ENCODE assay signal across 14 cellular contexts in the genomic region with DNA sequence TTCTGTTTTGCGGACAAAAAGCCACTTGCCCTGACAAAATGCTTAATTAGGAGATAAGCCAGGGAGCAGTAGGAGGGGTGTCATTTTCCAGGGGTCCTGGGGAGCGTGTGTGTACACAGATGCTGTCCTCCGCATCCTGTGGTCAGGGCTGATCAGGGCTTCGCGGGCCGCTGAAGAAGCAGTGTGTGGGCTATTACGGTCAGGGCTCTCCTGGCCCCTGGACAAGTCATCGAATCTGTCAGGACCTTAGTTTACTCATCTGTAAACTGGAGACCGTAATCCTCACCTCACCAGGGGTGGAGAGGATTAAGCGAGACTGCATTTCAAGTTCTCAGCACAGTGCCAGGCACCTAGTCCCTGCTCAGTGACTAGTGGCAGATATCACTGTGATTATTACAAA. TPM values are rescaled to one million over a fixed set of nuclear protein-coding genes. Genes with fewer than 3 reads are reported as not detected.
DNase-seq lines count a peak whose midpoint lies in the region; ATAC-seq and TF ChIP-seq lines count a peak whose summit lies in the region.
"Had no signal": no experiment of that assay in that cellular context is flagged by ENCODE, and none has a peak within 500 bp of the region (broad histone marks: within the 10 kb centered on the region; RNA-seq: fewer than 3 reads in every experiment).

No MANE protein-coding gene starts in this region.

- H3K27me3 ChIP-seq in HUES48 (ENCODE audit: control insufficient read depth, insufficient read depth, low read length), result peaks cover 32% of the 10 kb centered on the region
- H3K27me3 ChIP-seq in lung (ENCODE audit: control insufficient read depth, insufficient read depth), result no peaks in the 10 kb centered on the region

- no peak for ATAC-seq in activated CD8-positive, alpha-beta memory T cell treated with anti-CD3 and anti-CD28 coated beads, Interleukin-2, amount 10 ng/mL, durations not matched to agents 7 days and 5 days
- no peak for ATAC-seq in lung (ENCODE audit: insufficient read depth, low FRiP score)

- H3K36me3 ChIP-seq in HUES48 (ENCODE audit: control insufficient read depth, insufficient read depth, low read length) (no peaks in the 10 kb centered on the region), lung (ENCODE audit: control insufficient read depth in 2 of 2, insufficient read depth in 2 of 2, low read length in 2 of 2) (no peaks in the 10 kb centered on the region)
- H3K36me3 ChIP-seq: BLaER1 treated with 17β-estradiol and CSF1 and Interleukin-3, amounts not matched to agents 10 nM and 100 nM had no signal

- H3K36me3 Mint-ChIP-seq in activated CD8-positive, alpha-beta memory T cell treated with anti-CD3 and anti-CD28 coated beads, Interleukin-2, amount 10 ng/mL, durations not matched to agents 7 days and 5 days, result no peaks in the 10 kb centered on the region
- H3K36me3 Mint-ChIP-seq in type B pancreatic cell, result no peaks in the 10 kb centered on the region
- H3K36me3 Mint-ChIP-seq: CD4-positive, CD25-positive, alpha-beta regulatory T cell had no signal

- 87 to 93% methylated on average over 10 of the region's 10 CpGs for WGBS in lung, 2 donors

- peaks cover 50% of the 10 kb centered on the region for H3K27me3 Mint-ChIP-seq in activated CD8-positive, alpha-beta memory T cell treated with anti-CD3 and anti-CD28 coated beads, Interleukin-2, amount 10 ng/mL, durations not matched to agents 7 days and 5 days
- H3K27me3 Mint-ChIP-seq in type B pancreatic cell, result peaks cover 3% of the 10 kb centered on the region

- H3K4me3 ChIP-seq in HUES48 (ENCODE audit: low read depth, low read length) (no peak overlapping the region), lung (no peak overlapping the region)
- H3K4me3 ChIP-seq: BLaER1 treated with 17β-estradiol and CSF1 and Interleukin-3, amounts not matched to agents 10 nM and 100 nM had no signal

- H3K9me3 Mint-ChIP-seq in activated CD8-positive, alpha-beta memory T cell treated with anti-CD3 and anti-CD28 coated beads, Interleukin-2, amount 10 ng/mL, durations not matched to agents 7 days and 5 days (ENCODE audit: low read depth), result no peaks in the 10 kb centered on the region
- no peaks in the 10 kb centered on the region for H3K9me3 Mint-ChIP-seq in type B pancreatic cell
- H3K9me3 Mint-ChIP-seq: CD4-positive, CD25-positive, alpha-beta regulatory T cell; HFFc6 had no signal

- CTCF ChIA-PET in activated CD8-positive, alpha-beta memory T cell treated with anti-CD3 and anti-CD28 coated beads, Interleukin-2, amount 10 ng/mL, durations not matched to agents 7 days and 5 days (lab: Charles Lee), result interaction anchor here (0.9 kb wide), 1 partner anchor 30 kb away, joined by 3 read pairs; no protein-coding TSS in a partner anchor

- H3K9me3 ChIP-seq in HUES48 (ENCODE audit: control insufficient read depth, insufficient read depth, low read length) (no peaks in the 10 kb centered on the region), lung (ENCODE audit: control insufficient read depth in 2 of 2, insufficient read depth in 1 of 2, low read length in 1 of 2) (peaks cover 0 to 2% of the 10 kb centered on the region in 2 donors)
- H3K9me3 ChIP-seq: BLaER1 treated with 17β-estradiol and CSF1 and Interleukin-3, amounts not matched to agents 10 nM and 100 nM had no signal

- H3K27ac ChIP-seq in HUES48 (ENCODE audit: low read depth, low read length), result peak overlapping the region; percentile 22
- H3K27ac ChIP-seq in lung (ENCODE audit: low read depth in 1 of 2, low read length in 1 of 2), result no peak overlapping the region
- H3K27ac ChIP-seq: BLaER1 treated with 17β-estradiol and CSF1 and Interleukin-3, amounts not matched to agents 10 nM and 100 nM; HL-60 had no signal

- no peak overlapping the region for H3K4me3 Mint-ChIP-seq in activated CD8-positive, alpha-beta memory T cell treated with anti-CD3 and anti-CD28 coated beads, Interleukin-2, amount 10 ng/mL, durations not matched to agents 7 days and 5 days
- no peak overlapping the region for H3K4me3 Mint-ChIP-seq in type B pancreatic cell
- H3K4me3 Mint-ChIP-seq: CD4-positive, CD25-positive, alpha-beta regulatory T cell; HFFc6 had no signal

- DNase-seq in activated CD8-positive, alpha-beta memory T cell treated with anti-CD3 and anti-CD28 coated beads, Interleukin-2, amount 10 ng/mL, durations not matched to agents 7 days and 5 days, result peak; percentile 28
- no peak for DNase-seq in activated CD8-positive, alpha-beta memory T cell treated with anti-CD3 and anti-CD28 coated beads for 24 hours
- DNase-seq in lung (ENCODE audit: low spot score) (peak; percentile 5), type B pancreatic cell (ENCODE audit: extremely low spot score, unreplicated experiment) (peak; percentile 32), foreskin melanocyte (no peak), NCI-H1930 (lab: John Stamatoyannopoulos, UW) (no peak)
- DNase-seq: ACHN; CD4-positive, CD25-positive, alpha-beta regulatory T cell; DMS53; HCEC 1CT; HFFc6 had no signal

- peaks cover 2% of the 10 kb centered on the region for H3K4me1 Mint-ChIP-seq in activated CD8-positive, alpha-beta memory T cell treated with anti-CD3 and anti-CD28 coated beads, Interleukin-2, amount 10 ng/mL, durations not matched to agents 7 days and 5 days
- peaks cover 4% of the 10 kb centered on the region for H3K4me1 Mint-ChIP-seq in type B pancreatic cell (ENCODE audit: unreplicated experiment)
- H3K4me1 Mint-ChIP-seq: CD4-positive, CD25-positive, alpha-beta regulatory T cell had no signal

- H3K4me1 ChIP-seq in HUES48 (ENCODE audit: control insufficient read depth, insufficient read depth, low read length), result peaks cover 3% of the 10 kb centered on the region; the same call in 1 of the 2 replicates
- no peaks in the 10 kb centered on the region for H3K4me1 ChIP-seq in lung (ENCODE audit: control insufficient read depth in 2 of 2, insufficient read depth in 2 of 2, low read length in 2 of 2)

- no peak for TF ChIP-seq CTCF in lung (IDR thresholded peaks at IDR 0.05; ENCODE audit: control extremely low read depth, extremely low read depth)
- no peak for TF ChIP-seq CTCF in type B pancreatic cell (conservative IDR thresholded peaks at IDR 0.05)

- no peak overlapping the region for H3K9ac ChIP-seq in HUES48 (ENCODE audit: low read depth, low read length)
- H3K9ac ChIP-seq: BLaER1 treated with 17β-estradiol and CSF1 and Interleukin-3, amounts not matched to agents 10 nM and 100 nM had no signal

- no peak overlapping the region for H3K27ac Mint-ChIP-seq in activated CD8-positive, alpha-beta memory T cell treated with anti-CD3 and anti-CD28 coated beads, Interleukin-2, amount 10 ng/mL, durations not matched to agents 7 days and 5 days
- H3K27ac Mint-ChIP-seq in type B pancreatic cell, result no peak overlapping the region
- H3K27ac Mint-ChIP-seq: CD4-positive, CD25-positive, alpha-beta regulatory T cell; HFFc6 had no signal

RNA-seq across cellular contexts. Expression of gene MXI1, which starts 26.0 kb away (rescaled TPM):
- total RNA-seq in activated CD8-positive, alpha-beta memory T cell treated with anti-CD3 and anti-CD28 coated beads, Interleukin-2, amount 10 ng/mL, durations not matched to agents 7 days and 5 days, result 10 to 100 TPM; 13.6 to 29.1 TPM
- total RNA-seq in lung (10 to 100 TPM; 20.1 to 55.8 TPM), type B pancreatic cell (ENCODE audit: low replicate concordance) (17.8 and 34.7 TPM in 2 replicates)
- 10 to 100 TPM; 11.2 to 17.3 TPM for polyA plus RNA-seq in lung

Comparison
In these comparisons a context has a peak if more than half of its experiments do, and no peak if none do; other contexts are left out.
1. DNase-seq: peak in activated CD8-positive, alpha-beta memory T cell treated with anti-CD3 and anti-CD28 coated beads, Interleukin-2, amount 10 ng/mL, durations not matched to agents 7 days and 5 days (single experiment), lung (single experiment) and type B pancreatic cell (single experiment); none in activated CD8-positive, alpha-beta memory T cell treated with anti-CD3 and anti-CD28 coated beads for 24 hours (single experiment), foreskin melanocyte (single experiment) and NCI-H1930 (0 of 2).